22 cellular contexts compared by ENCODE assay signal in genomic region chr7:80763704-80764103, GRCh38.
"Had no signal": no experiment of that assay in that cellular context is flagged by ENCODE, and none has a peak within 500 bp of the region (broad histone marks: within the 10 kb centered on the region; RNA-seq: fewer than 3 reads in every experiment).

No MANE protein-coding gene starts in this region.

- H3K27ac Mint-ChIP-seq: dendritic cell treated with granulocyte-macrophage colony-stimulating factor and Interleukin-4, amounts not matched to agents 40 ng/mL and 50 ng/mL, for 4 days; effector memory CD8-positive, alpha-beta T cell; naive thymus-derived CD8-positive, alpha-beta T cell; stimulated activated naive B cell treated with anti-CD40 and anti-IgM and Interleukin-4, amounts not matched to agents 10 μg/mL and 1 μg/mL and 100 μg/mL, for 72 hours had no signal

- H3K36me3 Mint-ChIP-seq: naive thymus-derived CD8-positive, alpha-beta T cell; stimulated activated naive B cell treated with anti-CD40 and anti-IgM and Interleukin-4, amounts not matched to agents 10 μg/mL and 1 μg/mL and 100 μg/mL, for 72 hours had no signal

- H3K27me3 Mint-ChIP-seq: dendritic cell treated with granulocyte-macrophage colony-stimulating factor and Interleukin-4, amounts not matched to agents 40 ng/mL and 50 ng/mL, for 4 days; effector memory CD8-positive, alpha-beta T cell; naive thymus-derived CD8-positive, alpha-beta T cell; stimulated activated naive B cell treated with anti-CD40 and anti-IgM and Interleukin-4, amounts not matched to agents 10 μg/mL and 1 μg/mL and 100 μg/mL, for 72 hours had no signal

- ATAC-seq: effector memory CD8-positive, alpha-beta T cell; foreskin keratinocyte; naive thymus-derived CD8-positive, alpha-beta T cell; stimulated activated naive B cell treated with anti-CD40 and anti-IgM and Interleukin-4, amounts not matched to agents 10 μg/mL and 1 μg/mL and 100 μg/mL, for 72 hours had no signal

- H3K4me3 ChIP-seq: lung, right atrium auricular region, spleen, stomach, thoracic aorta, transverse colon had no signal

- FAIRE-seq: colon, endothelial cell of umbilical vein, kidney had no signal

- DNase-seq: cerebellar nuclear complex; effector memory CD8-positive, alpha-beta T cell; foreskin keratinocyte; kidney; left cardiac atrium; left ventricle myocardium superior; mesenchymal stem cell; naive thymus-derived CD8-positive, alpha-beta T cell; spleen; stimulated activated CD4-positive, alpha-beta T cell treated with anti-CD3 and anti-CD28 coated beads, Interleukin-15, amount 100 ng/mL, for 24 hours; stimulated activated CD4-positive, alpha-beta T cell treated with anti-CD3 and anti-CD28 coated beads, Interleukin-1b, Interleukin-23, amount 100 ng/mL, for 48 hours; stimulated activated CD4-positive, alpha-beta T cell treated with anti-CD3 and anti-CD28 coated beads, Interleukin-4, amount 100 ng/mL, for 24 hours; stimulated activated naive B cell treated with anti-CD40 and anti-IgM and Interleukin-4, amounts not matched to agents 10 μg/mL and 1 μg/mL and 100 μg/mL, for 72 hours; stomach; substantia nigra; transverse colon had no signal

- H3K9me3 ChIP-seq: right atrium auricular region, spleen, stomach, thoracic aorta, transverse colon had no signal

- H3K36me3 ChIP-seq: right atrium auricular region, spleen, stomach, transverse colon had no signal

- H3K4me1 ChIP-seq: foreskin keratinocyte, right atrium auricular region, spleen, stomach had no signal

- H3K27me3 ChIP-seq: foreskin keratinocyte, right atrium auricular region, spleen, stomach, transverse colon had no signal

- H3K27ac ChIP-seq: foreskin keratinocyte, right atrium auricular region, spleen, stomach, thoracic aorta had no signal

- H3K4me3 Mint-ChIP-seq: dendritic cell treated with granulocyte-macrophage colony-stimulating factor and Interleukin-4, amounts not matched to agents 40 ng/mL and 50 ng/mL, for 4 days; effector memory CD8-positive, alpha-beta T cell; naive thymus-derived CD8-positive, alpha-beta T cell; stimulated activated naive B cell treated with anti-CD40 and anti-IgM and Interleukin-4, amounts not matched to agents 10 μg/mL and 1 μg/mL and 100 μg/mL, for 72 hours had no signal

- H3K9me3 Mint-ChIP-seq: dendritic cell treated with granulocyte-macrophage colony-stimulating factor and Interleukin-4, amounts not matched to agents 40 ng/mL and 50 ng/mL, for 4 days; naive thymus-derived CD8-positive, alpha-beta T cell; stimulated activated naive B cell treated with anti-CD40 and anti-IgM and Interleukin-4, amounts not matched to agents 10 μg/mL and 1 μg/mL and 100 μg/mL, for 72 hours had no signal

- H3K4me1 Mint-ChIP-seq: naive thymus-derived CD8-positive, alpha-beta T cell; stimulated activated naive B cell treated with anti-CD40 and anti-IgM and Interleukin-4, amounts not matched to agents 10 μg/mL and 1 μg/mL and 100 μg/mL, for 72 hours had no signal
